12 cellular contexts compared by ENCODE assay signal in the genomic region with DNA sequence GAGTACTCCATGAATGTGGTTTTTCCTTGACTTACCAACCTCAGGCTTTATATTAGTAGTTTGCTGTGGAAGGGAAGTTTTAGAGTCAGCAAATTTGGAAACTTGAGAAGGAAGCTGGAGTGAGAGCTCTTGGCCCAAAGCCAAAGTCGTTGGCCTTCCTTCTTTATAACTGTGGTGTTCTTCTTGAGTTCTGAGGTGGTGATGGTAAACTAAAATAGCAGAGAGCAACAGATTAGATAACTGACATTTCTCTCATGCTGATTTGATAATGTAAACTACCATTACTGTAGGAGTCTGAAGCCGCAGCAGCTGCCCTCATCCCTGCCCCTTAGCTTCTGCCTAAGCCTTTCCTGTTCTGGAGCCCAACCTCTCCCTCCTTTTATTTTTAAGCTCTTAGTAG.
DNase-seq lines count a peak whose midpoint lies in the region; ATAC-seq and TF ChIP-seq lines count a peak whose summit lies in the region.
"Had no signal": no experiment of that assay in that cellular context is flagged by ENCODE, and none has a peak within 500 bp of the region (broad histone marks: within the 10 kb centered on the region; RNA-seq: fewer than 3 reads in every experiment).

No MANE protein-coding gene starts in this region.

- CTCF ChIA-PET in HEK293 (lab: Yijun Ruan, JAX) = interaction anchor here (0.6 to 6.6 kb wide), 24 partner anchors 11 to 195 kb away, joined by 3 to 82 read pairs (median 7); a partner anchor contains a TSS

- peaks cover 7% of the 10 kb centered on the region for H3K36me3 Mint-ChIP-seq in type B pancreatic cell

- H3K9me3 Mint-ChIP-seq in type B pancreatic cell = no peaks in the 10 kb centered on the region
- H3K9me3 Mint-ChIP-seq: endodermal cell had no signal

- H3K4me1 Mint-ChIP-seq in type B pancreatic cell (ENCODE audit: unreplicated experiment) = peaks cover 42% of the 10 kb centered on the region

- TF ChIP-seq CTCF in HEK293 (tag by site-specific recombination; IDR thresholded peaks at IDR 0.05) (no peak), fibroblast of the aortic adventitia (IDR thresholded peaks at IDR 0.05; ENCODE audit: insufficient read depth, low read length) (no peak), type B pancreatic cell (conservative IDR thresholded peaks at IDR 0.05) (no peak)

- POLR2A ChIA-PET in HEK293 (lab: Yijun Ruan, JAX) = no interaction called here

- H3K27ac ChIP-seq in HEK293 (ENCODE audit: extremely low read depth, low read depth, low read length) (peak overlapping the region; percentile 44; the same call in 1 of the 2 replicates), SK-N-MC (peak overlapping the region; percentile 51)

- peaks cover 17% of the 10 kb centered on the region for H3K4me1 ChIP-seq in HEK293 (ENCODE audit: control insufficient read depth, insufficient read depth, low read length)
- H3K4me1 ChIP-seq: HAP-1 had no signal

- H3K9me3 ChIP-seq in HEK293 (ENCODE audit: control insufficient read depth, insufficient read depth, low read depth, low read length) (no peaks in the 10 kb centered on the region), SK-N-MC (ENCODE audit: low read depth, low read length) (no peaks in the 10 kb centered on the region)
- H3K9me3 ChIP-seq: HAP-1 had no signal

- no peak overlapping the region for H3K4me3 Mint-ChIP-seq in type B pancreatic cell
- H3K4me3 Mint-ChIP-seq: endodermal cell had no signal

- no peaks in the 10 kb centered on the region for H3K27me3 Mint-ChIP-seq in type B pancreatic cell

- ATAC-seq in HG02938 (IDR thresholded peaks at IDR 0.05; ENCODE audit: unreplicated experiment) = no peak

- peaks cover 0 to 10% of the 10 kb centered on the region in 2 experiments; a peak in 2 of 3 replicates for H3K36me3 ChIP-seq in HEK293 (ENCODE audit: control insufficient read depth in 2 of 2, insufficient read depth in 1 of 2, low read length in 2 of 2)
- H3K36me3 ChIP-seq in SK-N-MC (ENCODE audit: insufficient read depth, low read length) = no peaks in the 10 kb centered on the region
- H3K36me3 ChIP-seq: HAP-1 had no signal

- H3K4me3 ChIP-seq in HEK293 (ENCODE audit: low read depth, low read length) (no peak overlapping the region), SK-N-MC (no peak overlapping the region), fibroblast of the aortic adventitia (ENCODE audit: low read depth, low read length) (no peak overlapping the region)
- H3K4me3 ChIP-seq: HAP-1 had no signal

- H3K9ac ChIP-seq in SK-N-MC (ENCODE audit: insufficient read length) = no peak overlapping the region

- DNase-seq in SK-N-MC (ENCODE audit: low read depth, low spot score) (no peak), fibroblast of the aortic adventitia (ENCODE audit: low read depth) (peak; percentile 62), pons (ENCODE audit: low spot score) (peak; percentile 78), NCI-H1694 treated with DMSO at 0.1 percent for 48 hours (lab: John Stamatoyannopoulos, UW) (no peak), type B pancreatic cell (ENCODE audit: extremely low spot score, unreplicated experiment) (no peak)
- no peak for DNase-seq in stimulated activated CD4-positive, alpha-beta T cell treated with anti-CD3 and anti-CD28 coated beads, Interleukin-12 subunit alpha, Interleukin-12 subunit beta, amount 100 ng/mL, for 4 hours
- DNase-seq: DMS153; endodermal cell; stimulated activated naive CD4-positive, alpha-beta T cell treated with Interleukin-2 at 50 U/mL for 16 hours had no signal

- H3K27ac Mint-ChIP-seq in type B pancreatic cell = no peak overlapping the region
- H3K27ac Mint-ChIP-seq: endodermal cell had no signal

TF ChIP-seq in HEK293, 187 proteins besides CTCF, POLR2A, EP300 and RAD21:
- TF ChIP-seq ZNF664 (tag by site-specific recombination; IDR thresholded peaks at IDR 0.05) (no peak), ZBTB8A (tag by site-specific recombination; IDR thresholded peaks at IDR 0.05) (no peak), ZNF311 (tag by site-specific recombination; IDR thresholded peaks at IDR 0.05; ENCODE audit: borderline replicate concordance) (no peak), ZNF521 (tag by site-specific recombination; IDR thresholded peaks at IDR 0.05) (no peak), ZNF626 (tag by site-specific recombination; IDR thresholded peaks at IDR 0.05) (0 out of 2 replicates have a peak, but pooled peaks have one; percentile 42), ZNF777 (tag by site-specific recombination; IDR thresholded peaks at IDR 0.05; ENCODE audit: borderline replicate concordance) (no peak), ZNF571 (tag by site-specific recombination; IDR thresholded peaks at IDR 0.05) (no peak), ZNF600 (tag by site-specific recombination; IDR thresholded peaks at IDR 0.05) (0 out of 2 replicates have a peak, but pooled peaks have one; percentile 32), TRIM28 (IDR thresholded peaks at IDR 0.05; ENCODE audit: borderline replicate concordance, low read length) (peak; percentile 83), ZXDB (tag by site-specific recombination; IDR thresholded peaks at IDR 0.05) (0 out of 2 replicates have a peak, but pooled peaks have one; percentile 29), ZNF660 (tag by site-specific recombination; IDR thresholded peaks at IDR 0.05) (peak; percentile 31; the same call in 1 of the 2 replicates), BCL11A (tag by site-specific recombination; IDR thresholded peaks at IDR 0.05; ENCODE audit: low read depth) (no peak), FEZF1 (tag by site-specific recombination; IDR thresholded peaks at IDR 0.05) (peak; percentile 27; the same call in 1 of the 2 replicates)
- TF ChIP-seq, protein P1, sequence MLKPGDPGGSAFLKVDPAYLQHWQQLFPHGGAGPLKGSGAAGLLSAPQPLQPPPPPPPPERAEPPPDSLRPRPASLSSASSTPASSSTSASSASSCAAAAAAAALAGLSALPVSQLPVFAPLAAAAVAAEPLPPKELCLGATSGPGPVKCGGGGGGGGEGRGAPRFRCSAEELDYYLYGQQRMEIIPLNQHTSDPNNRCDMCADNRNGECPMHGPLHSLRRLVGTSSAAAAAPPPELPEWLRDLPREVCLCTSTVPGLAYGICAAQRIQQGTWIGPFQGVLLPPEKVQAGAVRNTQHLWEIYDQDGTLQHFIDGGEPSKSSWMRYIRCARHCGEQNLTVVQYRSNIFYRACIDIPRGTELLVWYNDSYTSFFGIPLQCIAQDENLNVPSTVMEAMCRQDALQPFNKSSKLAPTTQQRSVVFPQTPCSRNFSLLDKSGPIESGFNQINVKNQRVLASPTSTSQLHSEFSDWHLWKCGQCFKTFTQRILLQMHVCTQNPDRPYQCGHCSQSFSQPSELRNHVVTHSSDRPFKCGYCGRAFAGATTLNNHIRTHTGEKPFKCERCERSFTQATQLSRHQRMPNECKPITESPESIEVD (tag by site-specific recombination; IDR thresholded peaks at IDR 0.05) = peak; percentile 61
TF ChIP-seq in HEK293: peak in this region for 7.

Comparison
In these comparisons a context has a peak if more than half of its experiments do, and no peak if none do; other contexts are left out.
1. DNase-seq: peak in fibroblast of the aortic adventitia (single experiment) and pons (single experiment); none in SK-N-MC (single experiment), NCI-H1694 treated with DMSO at 0.1 percent for 48 hours (single experiment), type B pancreatic cell (single experiment) and stimulated activated CD4-positive, alpha-beta T cell treated with anti-CD3 and anti-CD28 coated beads, Interleukin-12 subunit alpha, Interleukin-12 subunit beta, amount 100 ng/mL, for 4 hours (single experiment).